In genomic region chr2:144942516-144943256, GRCh38 we compare ENCODE assay signal across 1 cellular context.
TF ChIP-seq lines count a peak whose summit lies in the region.

No MANE protein-coding gene starts in this region.

TF ChIP-seq in K562, 482 proteins besides CTCF, POLR2A, EP300 and RAD21 (continued from another document and continues in another):
- no peak for TF ChIP-seq EHMT2 (IDR thresholded peaks at IDR 0.05)
- peak; percentile 33; the same call in 1 of the 2 replicates for TF ChIP-seq DPF2 (IDR thresholded peaks at IDR 0.05)
- 0 out of 2 replicates have a peak, but pooled peaks have one; percentile 26 for TF ChIP-seq SMARCA4 (IDR thresholded peaks at IDR 0.05)
- no peak for TF ChIP-seq ZNF445 (CRISPR knock-in tag; IDR thresholded peaks at IDR 0.05; ENCODE audit: low read depth)
- no peak for TF ChIP-seq BCOR (IDR thresholded peaks at IDR 0.05)
- TF ChIP-seq BDP1 (IDR thresholded peaks at IDR 0.05; ENCODE audit: insufficient read depth, insufficient read length) = no peak
- no peak for TF ChIP-seq CEBPG (CRISPR knock-in tag; IDR thresholded peaks at IDR 0.05)
- no peak for TF ChIP-seq CEBPG (tag; conservative IDR thresholded peaks at IDR 0.05 in 1 of 2, IDR thresholded peaks at IDR 0.05 in 1 of 2)
- TF ChIP-seq SRSF9 (IDR thresholded peaks at IDR 0.05; ENCODE audit: borderline replicate concordance, low read depth, low read length) = no peak
- TF ChIP-seq DIDO1 (tag; IDR thresholded peaks at IDR 0.05; ENCODE audit: low read depth) = no peak
- TF ChIP-seq ZNF507 (tag; conservative IDR thresholded peaks at IDR 0.05) = no peak
- peak; percentile 21; the same call in 1 of the 2 replicates for TF ChIP-seq FOSL1 (tag; conservative IDR thresholded peaks at IDR 0.05)
- no peak for TF ChIP-seq NCOA2 (IDR thresholded peaks at IDR 0.05; ENCODE audit: partially characterized antibody in 2 of 2)
- no peak; the same call in 1 of the 2 replicates for TF ChIP-seq EP400 (IDR thresholded peaks at IDR 0.05)
- no peak for TF ChIP-seq ZNF644 (tag; IDR thresholded peaks at IDR 0.05; ENCODE audit: low read depth)
- no peak for TF ChIP-seq TRIM24 (IDR thresholded peaks at IDR 0.05)
- TF ChIP-seq MAX (CRISPR knock-in tag; IDR thresholded peaks at IDR 0.05) = no peak
- no peak for TF ChIP-seq BACH1 (tag; IDR thresholded peaks at IDR 0.05)
- TF ChIP-seq ADNP (tag; IDR thresholded peaks at IDR 0.05) = no peak
- TF ChIP-seq ARID3A (IDR thresholded peaks at IDR 0.05; ENCODE audit: borderline replicate concordance, low read depth, low read length) = no peak
- TF ChIP-seq U2AF2 (optimal IDR thresholded peaks at IDR 0.05; ENCODE audit: low read depth, low read length) = no peak
- no peak for TF ChIP-seq SMAD4 (CRISPR knock-in tag; conservative IDR thresholded peaks at IDR 0.05)
- no peak for TF ChIP-seq BHLHE40 (IDR thresholded peaks at IDR 0.05; ENCODE audit: low read length)
- TF ChIP-seq CHCHD3 (CRISPR knock-in tag; IDR thresholded peaks at IDR 0.05) = no peak
- TF ChIP-seq ZBTB12 (CRISPR knock-in tag; IDR thresholded peaks at IDR 0.05) = no peak
- TF ChIP-seq HINFP (tag; conservative IDR thresholded peaks at IDR 0.05; ENCODE audit: low read depth) = no peak
- TF ChIP-seq TEAD4 (IDR thresholded peaks at IDR 0.05; ENCODE audit: low read length) = no peak
- TF ChIP-seq TEAD4 (CRISPR knock-in tag; IDR thresholded peaks at IDR 0.05; ENCODE audit: borderline replicate concordance) = no peak
- TF ChIP-seq SP2 (IDR thresholded peaks at IDR 0.05; ENCODE audit: extremely low read depth, low read depth, low read length, poor library complexity, severe bottlenecking) = no peak
- no peak for TF ChIP-seq FUS (optimal IDR thresholded peaks at IDR 0.05; ENCODE audit: low read depth, low read length)
- TF ChIP-seq DMBX1 (CRISPR knock-in tag; IDR thresholded peaks at IDR 0.05; ENCODE audit: borderline replicate concordance) = peak; percentile 41; the same call in 1 of the 2 replicates
- no peak for TF ChIP-seq ZBTB2 (IDR thresholded peaks at IDR 0.05)
- TF ChIP-seq ZNF589 (CRISPR knock-in tag; IDR thresholded peaks at IDR 0.05; ENCODE audit: low read depth) = 0 out of 2 replicates have a peak, but pooled peaks have one; percentile 38
- TF ChIP-seq KLF1 (tag; IDR thresholded peaks at IDR 0.05) = no peak
- TF ChIP-seq MXD1 (CRISPR knock-in tag; IDR thresholded peaks at IDR 0.05; ENCODE audit: borderline replicate concordance, poor library complexity, severe bottlenecking) = no peak
- peak; percentile 60 for TF ChIP-seq ZNF592 (IDR thresholded peaks at IDR 0.05)
- TF ChIP-seq NR2F6 (CRISPR knock-in tag; IDR thresholded peaks at IDR 0.05) = no peak
- TF ChIP-seq FOXM1 (IDR thresholded peaks at IDR 0.05; ENCODE audit: low read depth) = no peak
- no peak for TF ChIP-seq FOXM1 (CRISPR knock-in tag; IDR thresholded peaks at IDR 0.05; ENCODE audit: low read depth)
- TF ChIP-seq ZNF124 (CRISPR knock-in tag; IDR thresholded peaks at IDR 0.05) = no peak
- TF ChIP-seq ZNF175 (CRISPR knock-in tag; IDR thresholded peaks at IDR 0.05; ENCODE audit: low read depth) = 0 out of 2 replicates have a peak, but pooled peaks have one; percentile 21
- no peak for TF ChIP-seq ZNF407 (IDR thresholded peaks at IDR 0.05; ENCODE audit: low read depth)
- TF ChIP-seq ERF (CRISPR knock-in tag; IDR thresholded peaks at IDR 0.05) = no peak
- TF ChIP-seq PKNOX1 (IDR thresholded peaks at IDR 0.05) = peak; percentile 70
- TF ChIP-seq USF1 (CRISPR knock-in tag; IDR thresholded peaks at IDR 0.05) = no peak
